9 cellular contexts compared by ENCODE assay signal in genomic region chr12:14416658-14417057, GRCh38. TPM values are rescaled to one million over a fixed set of nuclear protein-coding genes. Genes with fewer than 3 reads are reported as not detected.
DNase-seq lines count a peak whose midpoint lies in the region; ATAC-seq, FAIRE-seq and TF ChIP-seq lines count a peak whose summit lies in the region.
"Had no signal": no experiment of that assay in that cellular context is flagged by ENCODE, and none has a peak within 500 bp of the region (broad histone marks: within the 10 kb centered on the region; RNA-seq: fewer than 3 reads in every experiment).

No MANE protein-coding gene starts in this region.

- POLR2A ChIA-PET in AG04450 (lab: Yijun Ruan, JAX) (interaction anchor here (1.1 kb wide), 1 partner anchor 159 kb away, joined by 9 read pairs; no protein-coding TSS in a partner anchor), PC-3 (lab: Charles Lee; ENCODE audit: unreplicated experiment) (interaction anchor here (0.5 kb wide), 1 partner anchor 51 kb away, joined by 3 read pairs; the partner anchor contains the start of gene ATF7IP)

- no peaks in the 10 kb centered on the region for H3K9me2 ChIP-seq in PC-3 (replicated peaks; ENCODE audit: low read length)

- peak; percentile 55 for TF ChIP-seq CTCF in AG04450 (IDR thresholded peaks at IDR 0.05; ENCODE audit: low read depth, low read length)
- no peak for TF ChIP-seq CTCF in PC-3 (conservative IDR thresholded peaks at IDR 0.05; ENCODE audit: low read depth, low read length)

- FAIRE-seq in colon (lab: Jason Lieb, UNC) = peak; percentile 65

- H3K4me3 ChIP-seq in AG04450 (ENCODE audit: low read depth, low read length) (no peak overlapping the region), PC-3 (ENCODE audit: low read length) (no peak overlapping the region)

- no peaks in the 10 kb centered on the region for H3K27me3 Mint-ChIP-seq in memory B cell

- no peak overlapping the region for H3K9ac ChIP-seq in PC-3 (ENCODE audit: low read length)

- H3K9me3 ChIP-seq in AG04450 (ENCODE audit: control insufficient read depth, insufficient read depth, low read length) (no peaks in the 10 kb centered on the region), PC-3 (ENCODE audit: low read length) (no peaks in the 10 kb centered on the region)

- peak overlapping the region; percentile 79 for H3K27ac Mint-ChIP-seq in memory B cell

- DNase-seq in AG04450 (ENCODE audit: low read depth, low spot score) (peak; percentile 82), H4 (ENCODE audit: low spot score) (peak; percentile 90), PC-3 (peak; percentile 50), memory B cell (ENCODE audit: low spot score in 2 of 2) (peak in 1 of 2 donors; percentile 25), NCI-H2196 treated with DMSO at 0.1 percent for 48 hours (lab: John Stamatoyannopoulos, UW; ENCODE audit: unreplicated experiment) (no peak)

- no TSS peak for BruUV-seq in PC-3 (replicated peaks; lab: Mats Ljungman, UMichigan)

- intact Hi-C loops in PC-3 (cut with micrococcal nuclease) = loop anchor here (1.0 kb wide), 2 partner anchors 51 to 160 kb away; partner anchors contain the start of gene ATF7IP

- H2AFZ ChIP-seq in PC-3 (ENCODE audit: low read length) = no peak overlapping the region

- H3K4me1 ChIP-seq in PC-3 (ENCODE audit: insufficient read depth, low read length) = peaks cover 15% of the 10 kb centered on the region

- ATAC-seq in PC-3 (no peak; the same call in 1 of the 2 replicates), memory B cell (ENCODE audit: low read depth) (peak; percentile 85), GM18870 (IDR thresholded peaks at IDR 0.05; ENCODE audit: unreplicated experiment) (no peak), HG02870 (IDR thresholded peaks at IDR 0.05; ENCODE audit: unreplicated experiment) (no peak)

- H3K36me3 Mint-ChIP-seq in memory B cell = peaks cover 28% of the 10 kb centered on the region

- peaks cover 10% of the 10 kb centered on the region; the same call in 1 of the 2 replicates for H3K36me3 ChIP-seq in PC-3 (ENCODE audit: low read depth, low read length)

- H3K79me2 ChIP-seq in PC-3 (ENCODE audit: low read length) = peaks cover 92% of the 10 kb centered on the region

- CTCF ChIA-PET in AG04450 (lab: Charles Lee) = interaction anchor here (0.5 to 3.3 kb wide), 16 partner anchors 8 to 231 kb away, joined by 3 to 40 read pairs (median 4); partner anchors contain the start of gene ATF7IP
- CTCF ChIA-PET in PC-3 (lab: Charles Lee) = interaction anchor here (0.6 to 0.7 kb wide), 3 partner anchors 45 to 178 kb away, joined by 3 to 5 read pairs (median 5); partner anchors contain the start of gene ATF7IP

- no peaks in the 10 kb centered on the region for H3F3A ChIP-seq in PC-3 (ENCODE audit: low read length, unreplicated experiment)

- H3K4me1 Mint-ChIP-seq in memory B cell = peaks cover 21% of the 10 kb centered on the region

- H3K27me3 ChIP-seq in AG04450 (ENCODE audit: control insufficient read depth, insufficient read depth, low read length) (no peaks in the 10 kb centered on the region), PC-3 (ENCODE audit: low read length) (no peaks in the 10 kb centered on the region)

- H3K4me2 ChIP-seq in PC-3 (ENCODE audit: low read length) = no peak overlapping the region

- H3K4me3 Mint-ChIP-seq in memory B cell = peak overlapping the region; percentile 24

- peaks cover 5% of the 10 kb centered on the region; the same call in 1 of the 2 replicates for H4K20me1 ChIP-seq in PC-3 (ENCODE audit: low read length)

- H3K9me3 Mint-ChIP-seq in memory B cell = peaks cover 2% of the 10 kb centered on the region

- H3K27ac ChIP-seq in AG04450 (ENCODE audit: low read depth, low read length) = no peak overlapping the region
- no peak overlapping the region for H3K27ac ChIP-seq in PC-3 (ENCODE audit: low read length)
- H3K27ac ChIP-seq: epithelial cell of prostate had no signal

RNA-seq across cellular contexts. Expression of gene ATF7IP, which starts 51.2 kb away (rescaled TPM):
- 24.8 and 26.6 TPM in 2 replicates for polyA plus RNA-seq in AG04450 (2011; rRNA removed)
- polyA minus RNA-seq in AG04450 (2011; rRNA and poly(A)+ RNA removed) = 66.2 and 70.5 TPM in 2 replicates
- 34.2 and 51.3 TPM in 2 replicates for total RNA-seq in H4 (2014; rRNA removed; shearing (Covaris generic))
- total RNA-seq in PC-3 (2014; rRNA removed) = 12.5 and 16.9 TPM in 2 replicates
